ENCODE assay signal across 7 cellular contexts in genomic region chr1:42941640-42942330, GRCh38. TPM values are rescaled to one million over a fixed set of nuclear protein-coding genes. Genes with fewer than 3 reads are reported as not detected.
A peak's percentile ranks its signal among the peaks of the same experiment; 100 is the strongest.
DNase-seq lines count a peak whose midpoint lies in the region; TF ChIP-seq lines count a peak whose summit lies in the region.

No MANE protein-coding gene starts in this region.

- H3K9me3 ChIP-seq in H9 (ENCODE audit: control insufficient read depth, low read depth, low read length) (no peaks in the 10 kb centered on the region), Peyer's patch (no peaks in the 10 kb centered on the region)

- DNase-seq in H9 (no peak), Peyer's patch (peak in 2 of 3 donors; percentile 82 to 86), cardiac fibroblast (ENCODE audit: low read depth in 2 of 2) (peak; percentile 90 to 92), lower leg skin (ENCODE audit: low spot score in 2 of 2) (peak; percentile 69 to 93), superior temporal gyrus (ENCODE audit: extremely low spot score) (peak; percentile 73), GM19238 (ENCODE audit: insufficient read length, low spot score) (no peak)
- DNase-seq in activated CD8-positive, alpha-beta memory T cell treated with anti-CD3 and anti-CD28 coated beads for 24 hours = no peak

- no peak overlapping the region for H3K4me2 ChIP-seq in H9 (ENCODE audit: insufficient read depth, insufficient read length, low read length)

- intact Hi-C loops in lower leg skin (cut with DNase I; ENCODE audit: low total_unique reads) = no loop called here

- no peak overlapping the region for H3K18ac ChIP-seq in H9 (ENCODE audit: insufficient read length, low read depth, low read length)

- no peak overlapping the region for H4K5ac ChIP-seq in H9 (ENCODE audit: insufficient read length, low read depth, low read length)

- peaks cover 0 to 8% (median 0%) of the 10 kb centered on the region in 3 donors for H3K36me3 ChIP-seq in Peyer's patch

- H3K79me1 ChIP-seq in H9 (ENCODE audit: insufficient read depth, low read depth, low read length, poor library complexity, severe bottlenecking) = peaks cover 6% of the 10 kb centered on the region

- TF ChIP-seq CTCF in H9 (conservative IDR thresholded peaks at IDR 0.05) (no peak), Peyer's patch (IDR thresholded peaks at IDR 0.05) (no peak), cardiac fibroblast (IDR thresholded peaks at IDR 0.05; ENCODE audit: low read depth, low read length) (no peak), lower leg skin (IDR thresholded peaks at IDR 0.05) (no peak)

- peaks cover 77 to 90% (median 78%) of the 10 kb centered on the region in 3 experiments; a peak in 6 of 7 replicates for H3K36me3 Mint-ChIP-seq in H9 (ENCODE audit: insufficient read depth in 1 of 3, low read depth in 3 of 3)

- H3K9me3 Mint-ChIP-seq in H9 = no peaks in the 10 kb centered on the region; a peak in 1 of 5 replicates

- H3K4me3 ChIP-seq in Peyer's patch = no peak overlapping the region
- H3K4me3 ChIP-seq in cardiac fibroblast (replicated peaks in 1 of 2; ENCODE audit: low read depth in 2 of 2, low read length in 2 of 2) = no peak overlapping the region
- H3K4me3 ChIP-seq in lower leg skin (ENCODE audit: low read depth, poor library complexity, severe bottlenecking) = no peak overlapping the region

- H3K27ac ChIP-seq in H9 (ENCODE audit: insufficient read length, low read depth, low read length) = no peak overlapping the region
- peak overlapping the region in 3 of 4 donors; percentile 20 to 77 (median 68) for H3K27ac ChIP-seq in Peyer's patch

- no peak overlapping the region for H4K8ac ChIP-seq in H9 (replicated peaks; ENCODE audit: insufficient read length, low read depth, low read length)

- H3K4me1 Mint-ChIP-seq in H9 = peaks cover 66 to 79% of the 10 kb centered on the region in 2 experiments

- no peak overlapping the region for H3K14ac ChIP-seq in H9 (ENCODE audit: insufficient read depth, low read length)

- H2BK5ac ChIP-seq in H9 (ENCODE audit: insufficient read length, low read length) = no peak overlapping the region

- no peak overlapping the region for H2AK5ac ChIP-seq in H9 (ENCODE audit: insufficient read length, low read length)

- no peak overlapping the region for H4K91ac ChIP-seq in H9 (ENCODE audit: insufficient read length, low read depth, low read length)

- no peak for TF ChIP-seq POLR2A in Peyer's patch (IDR thresholded peaks at IDR 0.05)
- TF ChIP-seq POLR2A in lower leg skin (IDR thresholded peaks at IDR 0.05) = no peak

- no CpG with 5 or more reads among the region's 9 CpGs for WGBS in H9 (ENCODE audit: extremely low coverage, insufficient read length, low lambda C conversion rate)
- 38 to 39% methylated on average over 9 of the region's 9 CpGs for WGBS in lower leg skin, 2 donors

- H3K27me3 Mint-ChIP-seq in H9 (ENCODE audit: low read depth) = no peaks in the 10 kb centered on the region

- H3K27me3 ChIP-seq in H9 (ENCODE audit: insufficient read depth, low read length) = no peaks in the 10 kb centered on the region
- H3K27me3 ChIP-seq in Peyer's patch = no peaks in the 10 kb centered on the region

- H2BK20ac ChIP-seq in H9 (ENCODE audit: low read depth, low read length, poor library complexity, severe bottlenecking) = no peak overlapping the region

- H3K4me1 ChIP-seq in H9 (ENCODE audit: insufficient read depth, low read length) (no peaks in the 10 kb centered on the region; the same call in 1 of the 2 replicates), Peyer's patch (peaks cover 14 to 68% (median 54%) of the 10 kb centered on the region in 4 donors)

- H3K9ac ChIP-seq in H9 (ENCODE audit: extremely low read depth, insufficient read length, low read length) = no peak overlapping the region

- no peak overlapping the region for H2AFZ ChIP-seq in H9 (ENCODE audit: low read length)

- H3K23ac ChIP-seq in H9 (ENCODE audit: insufficient read length, low read depth, low read length) = no peak overlapping the region

- no peaks in the 10 kb centered on the region for H3K23me2 ChIP-seq in H9 (ENCODE audit: insufficient read length, low read depth, low read length, poor library complexity, severe bottlenecking)

- no peak overlapping the region for H2BK15ac ChIP-seq in H9 (ENCODE audit: low read depth, low read length)

- no peak overlapping the region for H3K56ac ChIP-seq in H9 (ENCODE audit: insufficient read length, low read depth, low read length)

- peak overlapping the region in 2 of 3 experiments; percentile 61 to 90; a peak in 5 of 7 replicates for H3K27ac Mint-ChIP-seq in H9

- no peak overlapping the region for H3K4ac ChIP-seq in H9 (ENCODE audit: low read depth, low read length)

- peaks cover 2% of the 10 kb centered on the region for H4K20me1 ChIP-seq in H9 (ENCODE audit: control insufficient read depth, insufficient read depth, insufficient read length)

- peak overlapping the region in 1 of 2 experiments; percentile 21; a peak in 2 of 5 replicates for H3K4me3 Mint-ChIP-seq in H9

- H3K79me2 ChIP-seq in H9 (ENCODE audit: insufficient read depth, low read length) = peaks cover 41% of the 10 kb centered on the region; the same call in 1 of the 2 replicates

- H3T11ph ChIP-seq in H9 (ENCODE audit: low read length) = no peak overlapping the region

- H2BK12ac ChIP-seq in H9 (ENCODE audit: insufficient read length, low read depth, low read length) = no peak overlapping the region

- no peak overlapping the region for H2BK120ac ChIP-seq in H9 (ENCODE audit: low read depth, low read length, poor library complexity, severe bottlenecking)

RNA-seq across cellular contexts. Expression of gene SLC2A1, which starts 16.9 kb away (rescaled TPM):
- total RNA-seq in H9 (2021) (186 and 187 TPM in 2 replicates), Peyer's patch (10 to 100 TPM; 15.7 to 35.7 (median 32.3) TPM), lower leg skin (1,000 to 10,000 TPM in 2 of 4 donors, 100 to 1,000 TPM in 2; 488 to 2,308 (median 910) TPM)

Comparison
In these comparisons a context has a peak if more than half of its experiments do, and no peak if none do; other contexts are left out.
1. DNase-seq: peak in Peyer's patch (2 of 3), cardiac fibroblast (2 of 2), lower leg skin (2 of 2) and superior temporal gyrus (single experiment); none in H9 (single experiment), GM19238 (single experiment) and activated CD8-positive, alpha-beta memory T cell treated with anti-CD3 and anti-CD28 coated beads for 24 hours (single experiment).